8 cellular contexts compared by ENCODE assay signal in the genomic region with DNA sequence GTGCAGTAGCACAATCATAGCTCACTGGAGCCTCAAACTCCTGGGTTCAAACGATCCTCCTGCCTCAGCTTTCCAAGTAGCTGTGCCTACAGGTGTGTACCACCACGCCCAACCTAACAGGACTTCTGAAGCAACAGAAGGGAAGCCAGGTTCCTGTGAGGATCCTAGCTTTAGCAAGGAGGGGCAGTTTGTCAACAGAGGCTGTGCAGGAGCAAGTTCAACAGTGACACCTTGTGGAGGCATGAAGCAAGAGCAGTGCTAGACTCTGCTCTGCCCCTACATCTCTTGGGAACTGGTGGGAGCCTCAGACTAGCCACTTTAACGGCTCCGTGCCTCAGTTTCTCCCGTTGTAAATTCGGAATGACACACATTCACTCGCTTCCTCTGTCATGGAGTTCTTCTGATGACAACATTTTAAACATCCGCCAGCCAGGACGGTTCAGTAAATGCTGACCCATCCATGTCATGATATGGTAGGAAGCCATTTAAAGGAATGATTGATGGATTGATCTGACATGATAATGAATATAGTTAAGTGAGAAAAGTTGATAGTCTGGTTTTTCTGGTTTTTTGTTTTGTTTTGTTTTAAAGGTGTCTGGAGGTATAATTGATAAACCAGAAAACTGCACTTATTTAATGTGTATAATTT.
DNase-seq lines count a peak whose midpoint lies in the region; ATAC-seq, FAIRE-seq and TF ChIP-seq lines count a peak whose summit lies in the region.

No MANE protein-coding gene starts in this region.

- DNase-seq in AG09319 (ENCODE audit: extremely low read depth, low read depth) (no peak), GM10266 (ENCODE audit: extremely low spot score) (no peak), NCI-H69 (lab: John Stamatoyannopoulos, UW) (peak; percentile 82), bronchial epithelial cell (ENCODE audit: low read depth) (peak; percentile 20), CD1c-positive myeloid dendritic cell (ENCODE audit: extremely low spot score) (no peak), occipital lobe (lab: John Stamatoyannopoulos, UW) (no peak)
- DNase-seq in stimulated activated CD8-positive, alpha-beta memory T cell treated with anti-CD3 and anti-CD28 coated beads, Interleukin-4, amount 100 ng/mL, for 48 hours = peak; percentile 57

- H3K27me3 ChIP-seq in bronchial epithelial cell (ENCODE audit: control insufficient read depth, insufficient read depth, low read length) = no peaks in the 10 kb centered on the region

- H3K4me3 ChIP-seq in bronchial epithelial cell (ENCODE audit: low read depth, low read length) = no peak overlapping the region

- peak; percentile 23 for TF ChIP-seq CTCF in AG09319 (IDR thresholded peaks at IDR 0.05; ENCODE audit: low read depth, low read length)
- TF ChIP-seq CTCF in GM10266 (IDR thresholded peaks at IDR 0.05; ENCODE audit: control insufficient read depth, insufficient read depth, low read depth, missing control alignments) = peak; percentile 45
- peak; percentile 57 for TF ChIP-seq CTCF in bronchial epithelial cell (IDR thresholded peaks at IDR 0.05; ENCODE audit: insufficient read depth, low read length, severe bottlenecking)

- no peak for ATAC-seq in HG03342 (IDR thresholded peaks at IDR 0.05; ENCODE audit: unreplicated experiment)

- no peaks in the 10 kb centered on the region for H3K36me3 ChIP-seq in bronchial epithelial cell (ENCODE audit: control insufficient read depth, insufficient read depth, low read length)

- FAIRE-seq in bronchial epithelial cell (lab: Jason Lieb, UNC) = no peak

Comparison
In these comparisons a context has a peak if more than half of its experiments do, and no peak if none do; other contexts are left out.
1. DNase-seq: peak in NCI-H69 (single experiment), bronchial epithelial cell (single experiment) and stimulated activated CD8-positive, alpha-beta memory T cell treated with anti-CD3 and anti-CD28 coated beads, Interleukin-4, amount 100 ng/mL, for 48 hours (single experiment); none in AG09319 (single experiment), GM10266 (single experiment), CD1c-positive myeloid dendritic cell (single experiment) and occipital lobe (single experiment).
2. Peak in every context shown above with its lines, with median percentiles within 50 percentile points of each other: CTCF ChIP-seq.